ENCODE assay signal across 32 cellular contexts in the genomic region with DNA sequence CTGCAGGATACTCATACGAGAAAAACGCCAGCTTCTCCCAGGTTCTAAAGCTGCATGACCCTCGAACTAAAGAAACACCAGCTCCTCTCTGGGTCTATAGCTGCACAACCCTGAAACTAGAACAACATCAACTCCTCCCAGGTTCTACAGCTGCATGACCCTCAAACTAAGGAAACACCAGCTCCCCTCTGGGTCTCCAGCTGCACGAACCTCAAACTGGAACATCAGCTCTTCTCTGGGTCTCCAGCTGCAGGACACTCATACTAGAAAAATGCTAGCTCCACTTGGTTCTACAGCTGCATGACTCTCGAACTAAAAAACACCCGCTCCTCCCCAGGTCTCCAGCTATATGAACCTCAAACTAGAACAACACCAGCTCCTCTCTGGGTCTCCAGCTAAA.
"Had no signal": no experiment of that assay in that cellular context is flagged by ENCODE, and none has a peak within 500 bp of the region (broad histone marks: within the 10 kb centered on the region; RNA-seq: fewer than 3 reads in every experiment).

No MANE protein-coding gene starts in this region.

- DNase-seq: NCI-H1048, NCI-H1092 treated with DMSO at 0.1 percent for 48 hours, NCI-H1105 treated with DMSO at 0.1 percent for 48 hours, NCI-H1417, NCI-H1436, NCI-H146, NCI-H1694, NCI-H187, NCI-H1930, NCI-H2029 treated with DMSO at 0.1 percent for 48 hours, NCI-H2081 treated with DMSO at 0.1 percent for 48 hours, NCI-H2107, NCI-H2171, NCI-H226, NCI-H446 treated with DMSO at 0.1 percent for 48 hours, NCI-H510A, NCI-H524, NCI-H526, NCI-H69, NCI-H748 treated with DMSO at 0.1 percent for 48 hours, NCI-H82, OCI-M1, PC-3, Peyer's patch, SHP77, SIG-M5, SJCRH30, T-cell had no signal

- H3K4me1 ChIP-seq: Peyer's patch, SJCRH30 had no signal

- H3K9me3 ChIP-seq: SJCRH30 had no signal

- ATAC-seq: PC-3, Right ventricle myocardium inferior, SK-N-SH treated with all-trans-retinoic acid at 6 μM for 48 hours, T-cell had no signal

- H3K27ac ChIP-seq: Peyer's patch, RWPE1, SJCRH30, SK-N-MC had no signal

- H3K36me3 ChIP-seq: Peyer's patch, SJCRH30 had no signal

- H3K4me3 ChIP-seq: Peyer's patch, SJCRH30, SK-N-MC had no signal

- H3K27me3 ChIP-seq: Peyer's patch, SJCRH30 had no signal
